ENCODE assay signal across 10 cellular contexts in the genomic region with DNA sequence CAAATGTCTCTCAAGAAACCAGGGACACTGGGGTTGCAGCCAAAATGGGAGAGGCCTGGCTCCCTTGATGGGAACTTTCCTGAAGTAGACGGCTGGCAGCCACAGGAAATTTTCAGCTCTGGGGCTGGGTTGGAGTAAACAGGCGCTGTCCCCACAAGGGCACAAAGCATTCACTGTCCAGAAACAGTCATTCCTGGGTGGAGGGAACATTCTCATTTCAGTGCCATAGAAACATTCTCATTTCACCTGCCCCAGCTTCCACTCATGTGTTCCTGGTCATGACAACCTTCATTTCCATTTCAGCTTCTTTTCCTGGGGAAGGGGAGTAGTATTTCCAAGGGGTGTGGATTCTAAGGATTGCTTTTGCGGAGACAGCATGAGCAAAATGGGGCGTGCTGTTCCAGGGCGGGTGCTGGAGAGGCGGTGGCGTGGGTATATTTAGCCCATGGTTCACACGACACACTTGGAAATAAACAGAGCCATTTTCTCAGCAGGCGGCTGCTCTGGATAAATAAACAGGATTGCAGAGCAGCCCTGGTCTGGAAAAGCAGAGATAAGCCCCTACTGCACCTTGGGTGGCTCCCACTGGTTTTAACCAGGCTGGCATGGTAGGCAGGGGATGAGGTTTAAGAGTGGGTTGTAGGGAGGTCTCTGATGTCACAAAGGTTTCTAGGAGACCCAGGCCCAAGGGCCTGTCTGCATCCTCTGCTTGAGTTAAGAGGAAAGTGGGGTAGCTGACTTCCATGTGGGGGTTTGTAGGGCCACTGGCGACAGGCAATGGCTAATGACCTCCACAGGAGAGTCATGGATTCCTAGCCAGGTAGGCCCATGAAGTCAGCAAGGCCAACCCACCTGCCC. TPM values are rescaled to one million over a fixed set of nuclear protein-coding genes. Genes with fewer than 3 reads are reported as not detected.
DNase-seq lines count a peak whose midpoint lies in the region; ATAC-seq and TF ChIP-seq lines count a peak whose summit lies in the region.
"Had no signal": no experiment of that assay in that cellular context is flagged by ENCODE, and none has a peak within 500 bp of the region (broad histone marks: within the 10 kb centered on the region; RNA-seq: fewer than 3 reads in every experiment).

No MANE protein-coding gene starts in this region.

- H3K4me3 ChIP-seq in SJSA1, result no peak overlapping the region
- no peak overlapping the region for H3K4me3 ChIP-seq in prostate gland

- 44% methylated on average over 10 of the region's 10 CpGs for WGBS in prostate gland

- no peak for TF ChIP-seq POLR2A in prostate gland (IDR thresholded peaks at IDR 0.05)

- H3K27me3 ChIP-seq in SJSA1 (replicated peaks) (no peaks in the 10 kb centered on the region), prostate gland (replicated peaks; ENCODE audit: insufficient read depth) (no peaks in the 10 kb centered on the region)

- H3K9me3 ChIP-seq in SJSA1 (replicated peaks), result no peaks in the 10 kb centered on the region
- H3K9me3 ChIP-seq in prostate gland, result no peaks in the 10 kb centered on the region

- intact Hi-C loops in head of caudate nucleus (cut with DNase I) (no loop called here), prostate gland (cut with DNase I) (loop anchor here (2.0 kb wide), 1 partner anchor 42 kb away; no protein-coding TSS in a partner anchor)

- peak in 1 of 4 experiments; percentile 2 for TF ChIP-seq CTCF in prostate gland (IDR thresholded peaks at IDR 0.05)

- H3K36me3 ChIP-seq in SJSA1 (peaks cover 71% of the 10 kb centered on the region), prostate gland (peaks cover 0 to 3% of the 10 kb centered on the region in 2 donors)

- ATAC-seq in GM21786 (IDR thresholded peaks at IDR 0.05; ENCODE audit: unreplicated experiment) (no peak), HG02885 (IDR thresholded peaks at IDR 0.05; ENCODE audit: poor library complexity, unreplicated experiment) (no peak)

- peaks cover 53% of the 10 kb centered on the region for H3K4me1 ChIP-seq in SJSA1 (replicated peaks)
- peaks cover 31% of the 10 kb centered on the region for H3K4me1 ChIP-seq in prostate gland (replicated peaks)

- H3K27ac ChIP-seq in SJSA1 (peak overlapping the region; percentile 53), prostate gland (peak overlapping the region; percentile 75 to 91)

- DNase-seq in COR-L47 (lab: John Stamatoyannopoulos, UW), result peak; percentile 81
- DNase-seq in SJSA1 (ENCODE audit: low read depth in 1 of 2, low spot score in 2 of 2), result peak; percentile 86 to 88
- peak; percentile 62 to 92 (median 82) for DNase-seq in head of caudate nucleus
- peak; percentile 68 for DNase-seq in prostate gland (ENCODE audit: low spot score)
- DNase-seq in cortex of kidney (lab: John Stamatoyannopoulos, UW), result no peak
- DNase-seq in activated T-cell treated with anti-CD3 and anti-CD28 coated beads for 4 hours, result no peak
- DNase-seq: activated CD8-positive, alpha-beta memory T cell treated with anti-CD3 and anti-CD28 coated beads, Interleukin-2, amount 50 U/mL, for 48 hours had no signal

RNA-seq across cellular contexts. Expression of a gene that starts 32.9 kb away (rescaled TPM):
- not detected in 2 replicates for total RNA-seq in SJSA1 (2014; rRNA removed; shearing (Covaris generic))
- 1 to 10 TPM in 1 of 2 donors, under 1 TPM in 1; 0.41 to 3.6 TPM for total RNA-seq in prostate gland
- total RNA-seq: renal cortical epithelial cell had no signal

RNA-seq across cellular contexts. Expression of a gene that starts 52.1 kb away (rescaled TPM):
- total RNA-seq in SJSA1 (2014; rRNA removed; shearing (Covaris generic)), result 103 and 106 TPM in 2 replicates
- 100 to 1,000 TPM; 127 to 155 TPM for total RNA-seq in prostate gland

Comparison
In these comparisons a context has a peak if more than half of its experiments do, and no peak if none do; other contexts are left out.
1. DNase-seq: peak in COR-L47 (single experiment), SJSA1 (2 of 2), head of caudate nucleus (42 of 42) and prostate gland (single experiment); none in cortex of kidney (single experiment) and activated T-cell treated with anti-CD3 and anti-CD28 coated beads for 4 hours (single experiment).